Comparison of ENCODE assay signal across 8 cellular contexts in the genomic region with DNA sequence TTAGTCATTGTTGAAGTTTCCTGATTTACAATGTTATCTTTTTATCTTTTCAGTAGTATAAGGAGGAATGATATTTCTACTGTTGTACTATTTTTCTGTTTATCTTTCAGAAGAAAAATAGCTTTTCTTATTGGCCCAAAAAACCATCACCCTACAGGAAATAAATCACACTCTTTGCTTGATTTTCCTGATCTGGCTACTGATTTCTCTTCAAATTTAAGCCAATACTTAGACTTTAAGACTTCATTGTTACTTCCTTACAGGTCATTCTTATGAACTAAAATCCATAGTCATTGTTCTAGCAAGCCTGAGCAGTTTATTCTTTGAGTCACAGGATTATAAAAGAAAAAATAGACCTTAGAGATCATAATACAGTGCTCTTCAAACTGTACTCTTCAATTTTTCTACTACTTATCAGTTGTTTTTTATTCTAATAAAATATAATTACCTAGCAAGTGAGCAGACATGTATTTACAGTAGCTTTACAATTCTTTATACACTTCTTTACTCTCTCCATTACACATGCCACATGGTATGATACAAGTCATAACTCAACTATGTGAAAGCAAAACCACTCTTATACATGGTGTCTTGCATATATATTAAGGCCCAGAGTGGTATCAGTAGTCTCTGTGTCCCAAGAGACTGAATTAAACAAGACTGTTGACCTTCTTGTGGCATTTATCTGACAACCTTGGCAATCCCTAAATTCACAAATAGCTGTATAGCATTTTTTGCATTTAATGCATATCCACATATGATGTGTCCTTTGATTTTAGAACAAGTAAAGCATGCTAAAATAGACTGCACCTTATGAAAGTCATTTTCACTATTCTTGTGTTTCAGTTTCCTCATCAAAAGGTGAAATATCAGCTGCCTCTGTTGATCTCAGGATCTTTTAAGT. TPM values are rescaled to one million over a fixed set of nuclear protein-coding genes. Genes with fewer than 3 reads are reported as not detected.
DNase-seq lines count a peak whose midpoint lies in the region; ATAC-seq and TF ChIP-seq lines count a peak whose summit lies in the region.

No MANE protein-coding gene starts in this region.

- H3K36me3 Mint-ChIP-seq in activated T-cell treated with anti-CD3 and anti-CD28 coated beads, Interleukin-2, amount 50 U/mL, for 72 hours (ENCODE audit: insufficient read depth in 2 of 2), result peaks cover 11 to 22% of the 10 kb centered on the region in 2 donors
- H3K36me3 Mint-ChIP-seq in stimulated activated naive B cell treated with anti-CD40 and anti-IgM and Interleukin-4, amounts not matched to agents 10 μg/mL and 1 μg/mL and 100 μg/mL, for 72 hours, result peaks cover 13 to 35% of the 10 kb centered on the region in 2 donors
- H3K36me3 Mint-ChIP-seq in CD4-positive, alpha-beta memory T cell, result peaks cover 26 to 34% of the 10 kb centered on the region in 2 donors

- no peaks in the 10 kb centered on the region for H3K27me3 Mint-ChIP-seq in activated T-cell treated with anti-CD3 and anti-CD28 coated beads, Interleukin-2, amount 50 U/mL, for 72 hours (ENCODE audit: low read depth)
- no peaks in the 10 kb centered on the region for H3K27me3 Mint-ChIP-seq in stimulated activated naive B cell treated with anti-CD40 and anti-IgM and Interleukin-4, amounts not matched to agents 10 μg/mL and 1 μg/mL and 100 μg/mL, for 72 hours
- no peaks in the 10 kb centered on the region for H3K27me3 Mint-ChIP-seq in CD4-positive, alpha-beta memory T cell

- H3K9me3 ChIP-seq in CD4-positive, alpha-beta memory T cell (ENCODE audit: control insufficient read depth in 1 of 2, low read length in 2 of 2), result no peaks in the 10 kb centered on the region

- peak; percentile 86 for ATAC-seq in activated T-cell treated with anti-CD3 and anti-CD28 coated beads, Interleukin-2, amount 50 U/mL, for 72 hours (replicated peaks in 1 of 2)
- ATAC-seq in HG02885 (IDR thresholded peaks at IDR 0.05; ENCODE audit: poor library complexity, unreplicated experiment) (peak; percentile 86), SK-N-SH treated with all-trans-retinoic acid at 6 μM for 48 hours (peak; percentile 47; the same call in 2 of the 3 replicates)
- peak; percentile 83 to 84 for ATAC-seq in stimulated activated naive B cell treated with anti-CD40 and anti-IgM and Interleukin-4, amounts not matched to agents 10 μg/mL and 1 μg/mL and 100 μg/mL, for 72 hours (replicated peaks)

- peak overlapping the region; percentile 21 to 65 for H3K4me3 Mint-ChIP-seq in activated T-cell treated with anti-CD3 and anti-CD28 coated beads, Interleukin-2, amount 50 U/mL, for 72 hours
- H3K4me3 Mint-ChIP-seq in stimulated activated naive B cell treated with anti-CD40 and anti-IgM and Interleukin-4, amounts not matched to agents 10 μg/mL and 1 μg/mL and 100 μg/mL, for 72 hours, result peak overlapping the region; percentile 18 to 44
- H3K4me3 Mint-ChIP-seq in CD4-positive, alpha-beta memory T cell, result no peak overlapping the region

- H3K4me1 ChIP-seq in CD4-positive, alpha-beta memory T cell (ENCODE audit: insufficient read depth, low read length), result peaks cover 6% of the 10 kb centered on the region

- H3K27ac Mint-ChIP-seq in activated T-cell treated with anti-CD3 and anti-CD28 coated beads, Interleukin-2, amount 50 U/mL, for 72 hours, result peak overlapping the region; percentile 92
- peak overlapping the region; percentile 62 for H3K27ac Mint-ChIP-seq in stimulated activated naive B cell treated with anti-CD40 and anti-IgM and Interleukin-4, amounts not matched to agents 10 μg/mL and 1 μg/mL and 100 μg/mL, for 72 hours
- H3K27ac Mint-ChIP-seq in CD4-positive, alpha-beta memory T cell, result peak overlapping the region in 1 of 7 donors; percentile 47

- no peaks in the 10 kb centered on the region for H3K27me3 ChIP-seq in CD4-positive, alpha-beta memory T cell (ENCODE audit: insufficient read depth, low read length)

- intact Hi-C loops in CD4-positive, alpha-beta memory T cell (cut with micrococcal nuclease), result loop anchor here (5.0 kb wide), 1 partner anchor 52 kb away; no protein-coding TSS in a partner anchor

- POLR2A ChIA-PET in CD4-positive, alpha-beta memory T cell (lab: Charles Lee; ENCODE audit: partially characterized antibody), result no interaction called here

- no peaks in the 10 kb centered on the region for H3K9me3 Mint-ChIP-seq in activated T-cell treated with anti-CD3 and anti-CD28 coated beads, Interleukin-2, amount 50 U/mL, for 72 hours
- peaks cover 4 to 5% of the 10 kb centered on the region in 2 donors for H3K9me3 Mint-ChIP-seq in stimulated activated naive B cell treated with anti-CD40 and anti-IgM and Interleukin-4, amounts not matched to agents 10 μg/mL and 1 μg/mL and 100 μg/mL, for 72 hours
- H3K9me3 Mint-ChIP-seq in CD4-positive, alpha-beta memory T cell, result no peaks in the 10 kb centered on the region

- DNase-seq in activated T-cell treated with anti-CD3 and anti-CD28 coated beads, Interleukin-2, amount 50 U/mL, for 72 hours, result no peak
- DNase-seq in activated T-cell treated with anti-CD3 and anti-CD28 coated beads for 4 hours (no peak), kidney glomerular epithelial cell (lab: John Stamatoyannopoulos, UW) (no peak), cerebellum (ENCODE audit: low spot score) (no peak)
- no peak for DNase-seq in stimulated activated naive B cell treated with anti-CD40 and anti-IgM and Interleukin-4, amounts not matched to agents 10 μg/mL and 1 μg/mL and 100 μg/mL, for 72 hours
- DNase-seq in CD4-positive, alpha-beta memory T cell, result no peak

- no peak overlapping the region for H3K27ac ChIP-seq in CD4-positive, alpha-beta memory T cell (ENCODE audit: low read depth, low read length)

- H3K36me3 ChIP-seq in CD4-positive, alpha-beta memory T cell (ENCODE audit: insufficient read depth, low read length), result no peaks in the 10 kb centered on the region

- CTCF ChIA-PET in CD4-positive, alpha-beta memory T cell (lab: Charles Lee; ENCODE audit: partially characterized antibody), result no interaction called here

- H3K4me1 Mint-ChIP-seq in activated T-cell treated with anti-CD3 and anti-CD28 coated beads, Interleukin-2, amount 50 U/mL, for 72 hours (ENCODE audit: low read depth), result peaks cover 76% of the 10 kb centered on the region
- peaks cover 38 to 74% of the 10 kb centered on the region in 2 donors for H3K4me1 Mint-ChIP-seq in stimulated activated naive B cell treated with anti-CD40 and anti-IgM and Interleukin-4, amounts not matched to agents 10 μg/mL and 1 μg/mL and 100 μg/mL, for 72 hours
- peaks cover 31 to 37% (median 34%) of the 10 kb centered on the region in 4 donors for H3K4me1 Mint-ChIP-seq in CD4-positive, alpha-beta memory T cell

- no peak overlapping the region for H3K4me3 ChIP-seq in CD4-positive, alpha-beta memory T cell (ENCODE audit: low read length in 2 of 2)

TF ChIP-seq in SK-N-SH treated with all-trans-retinoic acid at 6 μM for 48 hours, 23 proteins besides CTCF, POLR2A, EP300 and RAD21:
- TF ChIP-seq ZNF70 (CRISPR knock-in tag; IDR thresholded peaks at IDR 0.05) (no peak), TCF4 (CRISPR knock-in tag; IDR thresholded peaks at IDR 0.05; ENCODE audit: borderline replicate concordance) (no peak), ZNF565 (CRISPR knock-in tag; conservative IDR thresholded peaks at IDR 0.05; ENCODE audit: low read depth) (no peak), OSR1 (CRISPR knock-in tag; IDR thresholded peaks at IDR 0.05) (no peak), GLIS3 (CRISPR knock-in tag; IDR thresholded peaks at IDR 0.05) (no peak)

RNA-seq across cellular contexts. Expression of a gene that starts 47.9 kb away (rescaled TPM):
- total RNA-seq in activated T-cell treated with anti-CD3 and anti-CD28 coated beads, Interleukin-2, amount 50 U/mL, for 72 hours, result 10 to 100 TPM; 34.2 to 43.1 TPM
- total RNA-seq in CD4-positive, alpha-beta memory T cell, result 10 to 100 TPM; 20.2 to 20.7 TPM
- 10 to 100 TPM in 1 of 2 donors, 1 to 10 TPM in 1; 9.7 to 13.6 TPM for polyA plus RNA-seq in CD4-positive, alpha-beta memory T cell
- total RNA-seq in cerebellum, result 35.7 TPM

Comparison
In these comparisons a context has a peak if more than half of its experiments do, and no peak if none do; other contexts are left out.
1. H3K4me3 Mint-ChIP-seq: peak in activated T-cell treated with anti-CD3 and anti-CD28 coated beads, Interleukin-2, amount 50 U/mL, for 72 hours (2 of 2) and stimulated activated naive B cell treated with anti-CD40 and anti-IgM and Interleukin-4, amounts not matched to agents 10 μg/mL and 1 μg/mL and 100 μg/mL, for 72 hours (2 of 2); none in CD4-positive, alpha-beta memory T cell (0 of 8).
2. Peak in every context shown above with its lines, with median percentiles within 50 percentile points of each other: ATAC-seq.